Comparison of ENCODE assay signal across 8 cellular contexts in genomic region chr11:106076923-106077608, GRCh38. TPM values are rescaled to one million over a fixed set of nuclear protein-coding genes. Genes with fewer than 3 reads are reported as not detected.
DNase-seq lines count a peak whose midpoint lies in the region; ATAC-seq and TF ChIP-seq lines count a peak whose summit lies in the region.

A gene with protein sequence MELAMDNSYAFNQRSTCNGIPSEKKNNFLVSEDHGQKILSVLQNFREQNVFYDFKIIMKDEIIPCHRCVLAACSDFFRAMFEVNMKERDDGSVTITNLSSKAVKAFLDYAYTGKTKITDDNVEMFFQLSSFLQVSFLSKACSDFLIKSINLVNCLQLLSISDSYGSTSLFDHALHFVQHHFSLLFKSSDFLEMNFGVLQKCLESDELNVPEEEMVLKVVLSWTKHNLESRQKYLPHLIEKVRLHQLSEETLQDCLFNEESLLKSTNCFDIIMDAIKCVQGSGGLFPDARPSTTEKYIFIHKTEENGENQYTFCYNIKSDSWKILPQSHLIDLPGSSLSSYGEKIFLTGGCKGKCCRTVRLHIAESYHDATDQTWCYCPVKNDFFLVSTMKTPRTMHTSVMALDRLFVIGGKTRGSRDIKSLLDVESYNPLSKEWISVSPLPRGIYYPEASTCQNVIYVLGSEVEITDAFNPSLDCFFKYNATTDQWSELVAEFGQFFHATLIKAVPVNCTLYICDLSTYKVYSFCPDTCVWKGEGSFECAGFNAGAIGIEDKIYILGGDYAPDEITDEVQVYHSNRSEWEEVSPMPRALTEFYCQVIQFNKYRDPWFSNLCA (minus strand): TSS chr11:106077347. CDS start chr11:106059097, 18,250 bp downstream.

- H3K27me3 ChIP-seq in BLaER1 treated with 17β-estradiol and CSF1 and Interleukin-3, amounts not matched to agents 10 nM and 100 nM: no peaks in the 10 kb centered on the region
- H3K27me3 ChIP-seq in colonic mucosa: no peaks in the 10 kb centered on the region

- ATAC-seq in GM19328 (IDR thresholded peaks at IDR 0.05; ENCODE audit: unreplicated experiment): peak; percentile 95
- peak; percentile 94 for ATAC-seq in HG03469 (IDR thresholded peaks at IDR 0.05; ENCODE audit: unreplicated experiment)

- DNase-seq in NCI-H524 treated with DMSO at 0.1 percent for 48 hours (lab: John Stamatoyannopoulos, UW): peak; percentile 91
- DNase-seq in activated CD4-positive, alpha-beta T cell treated with anti-CD3 and anti-CD28 coated beads for 48 hours: peak; percentile 98
- DNase-seq in colonic mucosa: peak; percentile 98
- DNase-seq in kidney tubule cell (ENCODE audit: low spot score): peak; percentile 100
- DNase-seq in stimulated activated CD4-positive, alpha-beta T cell treated with anti-CD3 and anti-CD28 coated beads, Interleukin-1b, Interleukin-23, amount 100 ng/mL, for 1 hour (ENCODE audit: low read depth in 2 of 2): peak; percentile 88 to 91

- peak within 1 kb of the TSS; percentile 92 to 99 (median 98) for H3K27ac ChIP-seq in BLaER1 treated with 17β-estradiol and CSF1 and Interleukin-3, amounts not matched to agents 10 nM and 100 nM
- H3K27ac ChIP-seq in colonic mucosa: peak within 1 kb of the TSS; percentile 96

- H3K9ac ChIP-seq in BLaER1 treated with 17β-estradiol and CSF1 and Interleukin-3, amounts not matched to agents 10 nM and 100 nM: peak within 1 kb of the TSS; percentile 94 to 100 (median 98)
- H3K9ac ChIP-seq in colonic mucosa (ENCODE audit: low read depth in 2 of 2, low read length in 2 of 2): peak within 1 kb of the TSS; percentile 91

- intact Hi-C loops in colonic mucosa (cut with DNase I): loop anchor here (5.0 kb wide), 1 partner anchor 55 kb away; the partner anchor contains the start of gene MSANTD4

- peaks cover 21 to 46% (median 40%) of the 10 kb centered on the region in 10 experiments for H3K4me1 ChIP-seq in BLaER1 treated with 17β-estradiol and CSF1 and Interleukin-3, amounts not matched to agents 10 nM and 100 nM
- H3K4me1 ChIP-seq in colonic mucosa: no peaks in the 10 kb centered on the region

- no peak for TF ChIP-seq CTCF in colonic mucosa (IDR thresholded peaks at IDR 0.05)

- peak within 1 kb of the TSS; percentile 73 to 97 (median 90) for H3K4me3 ChIP-seq in BLaER1 treated with 17β-estradiol and CSF1 and Interleukin-3, amounts not matched to agents 10 nM and 100 nM
- peak within 1 kb of the TSS; percentile 91 for H3K4me3 ChIP-seq in colonic mucosa

- H4K20me1 ChIP-seq in BLaER1 treated with 17β-estradiol and CSF1 and Interleukin-3, amounts not matched to agents 10 nM and 100 nM: peaks cover 0 to 30% (median 14%) of the 10 kb centered on the region in 11 experiments; a peak in 11 of 22 replicates

- peak within 1 kb of the TSS; percentile 83 to 98 (median 88) for H3K4me2 ChIP-seq in BLaER1 treated with 17β-estradiol and CSF1 and Interleukin-3, amounts not matched to agents 10 nM and 100 nM

- H3K9me3 ChIP-seq in BLaER1 treated with 17β-estradiol and CSF1 and Interleukin-3, amounts not matched to agents 10 nM and 100 nM (replicated peaks in 1 of 11): no peaks in the 10 kb centered on the region
- H3K9me3 ChIP-seq in colonic mucosa: no peaks in the 10 kb centered on the region

- peaks cover 25 to 30% (median 26%) of the 10 kb centered on the region in 11 experiments for H3K36me3 ChIP-seq in BLaER1 treated with 17β-estradiol and CSF1 and Interleukin-3, amounts not matched to agents 10 nM and 100 nM
- no peaks in the 10 kb centered on the region for H3K36me3 ChIP-seq in colonic mucosa

RNA-seq across cellular contexts. Expression of the gene that starts here (rescaled TPM):
- total RNA-seq in colonic mucosa: 1 to 10 TPM; 6.6 to 6.7 TPM

Comparison
In these comparisons a context has a peak if more than half of its experiments do, and no peak if none do; other contexts are left out.
1. Peak in every context shown above with its lines: DNase-seq, ATAC-seq, H3K4me3 ChIP-seq and H3K27ac ChIP-seq.